Comparison of ENCODE assay signal across 4 cellular contexts in the genomic region with DNA sequence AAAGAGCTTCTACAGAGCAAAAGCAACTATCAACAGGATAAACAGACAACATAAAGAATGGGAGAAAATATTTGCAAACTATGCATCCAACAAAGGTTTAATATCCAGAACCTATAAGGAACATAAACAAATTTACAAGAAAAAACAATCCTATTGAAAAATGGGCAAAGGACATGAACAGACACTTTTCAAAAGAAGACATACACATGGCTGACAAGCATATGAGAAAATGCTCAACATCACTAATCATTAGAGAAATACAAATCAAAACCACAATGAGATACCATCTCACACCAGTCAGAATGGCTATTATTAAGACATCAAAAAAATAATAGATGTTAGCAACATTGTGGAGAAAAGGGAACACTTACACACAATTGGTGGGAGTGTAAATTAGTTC. TPM values are rescaled to one million over a fixed set of nuclear protein-coding genes. Genes with fewer than 3 reads are reported as not detected.
"Had no signal": no experiment of that assay in that cellular context is flagged by ENCODE, and none has a peak within 500 bp of the region (broad histone marks: within the 10 kb centered on the region; RNA-seq: fewer than 3 reads in every experiment).

No MANE protein-coding gene starts in this region.

RNA-seq across cellular contexts. Expression of a gene that starts 8.8 kb away (rescaled TPM):
- polyA plus RNA-seq: HepG2, IgD-negative memory B cell, IMR-90, K562 had no signal
